19 cellular contexts compared by ENCODE assay signal in the genomic region with DNA sequence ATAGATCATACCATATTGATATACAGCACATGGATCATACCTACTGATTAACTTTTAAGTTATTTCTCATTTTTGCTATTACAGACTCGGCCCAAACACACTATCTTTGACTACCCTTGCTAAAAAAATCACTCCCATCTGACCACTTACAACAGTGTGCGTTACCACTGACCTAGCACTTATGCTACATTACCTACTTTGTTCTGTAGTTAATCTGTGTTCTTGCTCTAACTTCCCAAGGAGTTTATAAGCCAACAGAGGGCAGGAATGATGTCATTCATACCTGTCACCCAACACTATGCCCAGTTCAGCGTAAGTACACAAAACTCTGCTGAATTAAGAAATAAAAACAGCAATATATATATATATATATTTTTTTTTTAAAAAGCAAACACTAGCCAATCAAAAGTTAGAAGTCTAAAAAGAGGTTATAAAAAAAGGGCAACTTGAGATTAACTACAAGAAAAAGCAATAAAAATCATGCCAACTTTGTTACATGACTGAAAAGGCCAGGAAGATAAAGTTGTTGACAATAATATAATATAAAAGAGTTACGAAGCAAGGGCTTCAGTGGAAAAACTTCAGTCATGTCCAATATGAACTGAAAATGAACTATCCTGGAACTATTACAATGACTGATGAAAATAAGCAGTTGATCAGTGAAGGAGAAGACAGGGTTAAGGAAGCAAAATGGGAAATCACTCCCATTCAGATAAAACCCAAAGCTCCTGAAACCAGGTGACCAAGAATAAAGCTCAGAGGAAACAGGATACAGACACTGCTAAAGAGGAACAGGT. TPM values are rescaled to one million over a fixed set of nuclear protein-coding genes. Genes with fewer than 3 reads are reported as not detected.
DNase-seq lines count a peak whose midpoint lies in the region; ATAC-seq and TF ChIP-seq lines count a peak whose summit lies in the region.
"Had no signal": no experiment of that assay in that cellular context is flagged by ENCODE, and none has a peak within 500 bp of the region (broad histone marks: within the 10 kb centered on the region; RNA-seq: fewer than 3 reads in every experiment).

No MANE protein-coding gene starts in this region.

- H3K36me3 Mint-ChIP-seq in endothelial cell (ENCODE audit: low read depth, unreplicated experiment) (no peaks in the 10 kb centered on the region), type B pancreatic cell (peaks cover 16% of the 10 kb centered on the region)

- H3K4me3 Mint-ChIP-seq in endothelial cell (ENCODE audit: unreplicated experiment): peak overlapping the region; percentile 76
- H3K4me3 Mint-ChIP-seq in type B pancreatic cell: no peak overlapping the region
- H3K4me3 Mint-ChIP-seq: H9 had no signal

- peak overlapping the region; percentile 93 for H3K27ac Mint-ChIP-seq in endothelial cell (ENCODE audit: unreplicated experiment)
- peak overlapping the region; percentile 74 for H3K27ac Mint-ChIP-seq in type B pancreatic cell
- H3K27ac Mint-ChIP-seq: CD8-positive, alpha-beta memory T cell; H9 had no signal

- no peak for TF ChIP-seq EP300 in sigmoid colon (IDR thresholded peaks at IDR 0.05)

- H3K9me3 Mint-ChIP-seq in endothelial cell (ENCODE audit: unreplicated experiment) (no peaks in the 10 kb centered on the region), type B pancreatic cell (no peaks in the 10 kb centered on the region)
- H3K9me3 Mint-ChIP-seq: CD8-positive, alpha-beta memory T cell; H9 had no signal

- H3K4me3 ChIP-seq in mucosa of descending colon: no peak overlapping the region
- no peak overlapping the region for H3K4me3 ChIP-seq in sigmoid colon
- no peak overlapping the region for H3K4me3 ChIP-seq in left lung

- ATAC-seq in mucosa of descending colon (peak; percentile 52), left lung (no peak)

- no peak for TF ChIP-seq POLR2A in sigmoid colon (IDR thresholded peaks at IDR 0.05)

- peak; percentile 1 for DNase-seq in activated CD8-positive, alpha-beta memory T cell treated with anti-CD3 and anti-CD28 coated beads, Interleukin-2, amount 50 U/mL, for 48 hours
- no peak for DNase-seq in activated CD8-positive, alpha-beta memory T cell treated with anti-CD3 and anti-CD28 coated beads, Interleukin-2, amount 50 U/mL, for 4 hours
- DNase-seq in endothelial cell (ENCODE audit: low spot score) (no peak), mucosa of descending colon (no peak), type B pancreatic cell (ENCODE audit: extremely low spot score, unreplicated experiment) (no peak), sigmoid colon (no peak), germinal center (ENCODE audit: low spot score) (no peak), left lung (no peak)
- DNase-seq: 8988T; CD8-positive, alpha-beta memory T cell; DMS79; H9; NCI-H187 treated with DMSO at 0.1 percent for 48 hours; NCI-H2171; NCI-H446; NK-92 treated with Interleukin-12 subunit alpha and Interleukin-12 subunit beta, amount 100 ng/mL, for 24 hours; OCI-M1; RPMI8226 had no signal

- H3K27me3 ChIP-seq in sigmoid colon (no peaks in the 10 kb centered on the region), left lung (no peaks in the 10 kb centered on the region)

- no peaks in the 10 kb centered on the region for H3K27me3 Mint-ChIP-seq in endothelial cell (ENCODE audit: unreplicated experiment)
- no peaks in the 10 kb centered on the region for H3K27me3 Mint-ChIP-seq in type B pancreatic cell
- H3K27me3 Mint-ChIP-seq: CD8-positive, alpha-beta memory T cell had no signal

- peaks cover 60% of the 10 kb centered on the region for H3K4me1 Mint-ChIP-seq in endothelial cell (ENCODE audit: unreplicated experiment)
- peaks cover 26% of the 10 kb centered on the region for H3K4me1 Mint-ChIP-seq in type B pancreatic cell (ENCODE audit: unreplicated experiment)

- H3K4me1 ChIP-seq in mucosa of descending colon (ENCODE audit: low read depth): peaks cover 29% of the 10 kb centered on the region
- H3K4me1 ChIP-seq in sigmoid colon: peaks cover 0 to 32% (median 24%) of the 10 kb centered on the region in 4 donors
- peaks cover 16 to 36% of the 10 kb centered on the region in 2 donors for H3K4me1 ChIP-seq in left lung

- intact Hi-C loops in mucosa of descending colon (cut with DNase I, micrococcal nuclease) (no loop called here), sigmoid colon (cut with DNase I) (no loop called here), left lung (cut with DNase I) (no loop called here)

- no peaks in the 10 kb centered on the region for H3K9me3 ChIP-seq in mucosa of descending colon
- H3K9me3 ChIP-seq in sigmoid colon: no peaks in the 10 kb centered on the region
- no peaks in the 10 kb centered on the region for H3K9me3 ChIP-seq in left lung

- no peak for TF ChIP-seq CTCF in endothelial cell (IDR thresholded peaks at IDR 0.05; ENCODE audit: unreplicated experiment)
- no peak for TF ChIP-seq CTCF in mucosa of descending colon (IDR thresholded peaks at IDR 0.05)
- TF ChIP-seq CTCF in type B pancreatic cell (conservative IDR thresholded peaks at IDR 0.05): no peak
- TF ChIP-seq CTCF in sigmoid colon (IDR thresholded peaks at IDR 0.05): no peak
- no peak for TF ChIP-seq CTCF in left lung (IDR thresholded peaks at IDR 0.05)

- H3K36me3 ChIP-seq in mucosa of descending colon (ENCODE audit: low read depth): no peaks in the 10 kb centered on the region
- no peaks in the 10 kb centered on the region for H3K36me3 ChIP-seq in sigmoid colon
- no peaks in the 10 kb centered on the region for H3K36me3 ChIP-seq in left lung

- WGBS in sigmoid colon, 2 donors: 21 to 75% methylated on average over 4 of the region's 4 CpGs

- peak overlapping the region in 1 of 4 donors; percentile 5 for H3K27ac ChIP-seq in sigmoid colon
- no peak overlapping the region for H3K27ac ChIP-seq in left lung
- H3K27ac ChIP-seq: HL-60 had no signal

RNA-seq across cellular contexts. Expression of a gene that starts 33.6 kb away (rescaled TPM):
- total RNA-seq in endothelial cell (ENCODE audit: unreplicated experiment): 71.0 TPM
- 10 to 100 TPM; 30.9 to 31.9 (median 31.6) TPM for total RNA-seq in mucosa of descending colon
- total RNA-seq in type B pancreatic cell (ENCODE audit: low replicate concordance): 72.3 and 105 TPM in 2 replicates
- total RNA-seq in sigmoid colon: 10 to 100 TPM; 11.7 to 20.2 (median 17.7) TPM
- polyA plus RNA-seq in sigmoid colon: 10 to 100 TPM; 11.6 to 22.0 (median 12.0) TPM
- 10 to 100 TPM; 27.9 to 28.0 TPM for total RNA-seq in left lung

RNA-seq across cellular contexts. Expression of a gene that starts 46.6 kb away (rescaled TPM):
- total RNA-seq in endothelial cell (ENCODE audit: unreplicated experiment) (81.7 TPM), mucosa of descending colon (100 to 1,000 TPM in 2 of 3 donors, 10 to 100 TPM in 1; 92.7 to 120 (median 110) TPM), type B pancreatic cell (ENCODE audit: low replicate concordance) (73.6 and 76.5 TPM in 2 replicates), sigmoid colon (100 to 1,000 TPM in 3 of 4 donors, 10 to 100 TPM in 1; 73.1 to 124 (median 115) TPM), left lung (10 to 100 TPM; 58.0 to 70.0 TPM)
- polyA plus RNA-seq in sigmoid colon: 10 to 100 TPM; 59.5 to 75.5 (median 60.1) TPM
